In genomic region chrX:40411350-40412111, GRCh38 we compare ENCODE assay signal across 14 cellular contexts.
DNase-seq lines count a peak whose midpoint lies in the region; ATAC-seq and TF ChIP-seq lines count a peak whose summit lies in the region.
"Had no signal": no experiment of that assay in that cellular context is flagged by ENCODE, and none has a peak within 500 bp of the region (broad histone marks: within the 10 kb centered on the region; RNA-seq: fewer than 3 reads in every experiment).

No MANE protein-coding gene starts in this region.

- 53 to 64% methylated on average over 8 of the region's 8 CpGs for WGBS in GM23248 (ENCODE audit: low coverage in 1 of 2, low lambda C conversion rate in 2 of 2, missing lambda C conversion rate in 2 of 2), 2 experiments

- no peaks in the 10 kb centered on the region for H4K20me1 ChIP-seq in GM23248 (ENCODE audit: insufficient read depth)

- CTCF ChIA-PET in WTC11 (lab: Charles Lee) = interaction anchor here (0.5 to 1.7 kb wide), 15 partner anchors 9 to 528 kb away, joined by 3 to 15 read pairs (median 5); no protein-coding TSS in a partner anchor

- no peaks in the 10 kb centered on the region for H3K4me1 Mint-ChIP-seq in stimulated activated naive CD8-positive, alpha-beta T cell treated with anti-CD3 and anti-CD28 coated beads, Interleukin-15, amount 100 ng/mL, for 72 hours
- H3K4me1 Mint-ChIP-seq in WTC11 = peaks cover 33% of the 10 kb centered on the region

- no peaks in the 10 kb centered on the region for H3K9me3 ChIP-seq in GM23248 (ENCODE audit: low read depth)
- no peaks in the 10 kb centered on the region for H3K9me3 ChIP-seq in lower lobe of right lung

- H3K4me1 ChIP-seq in GM23248 (ENCODE audit: insufficient read depth) (no peaks in the 10 kb centered on the region), lower lobe of right lung (no peaks in the 10 kb centered on the region)

- peak overlapping the region in 1 of 2 donors; percentile 27 for H3K27ac Mint-ChIP-seq in stimulated activated naive CD8-positive, alpha-beta T cell treated with anti-CD3 and anti-CD28 coated beads, Interleukin-15, amount 100 ng/mL, for 72 hours
- H3K27ac Mint-ChIP-seq in WTC11 = no peak overlapping the region

- TF ChIP-seq CTCF in WTC11 (IDR thresholded peaks at IDR 0.05) (no peak), lower lobe of right lung (IDR thresholded peaks at IDR 0.05) (no peak)

- no peaks in the 10 kb centered on the region for H3K9me2 ChIP-seq in GM23248 (ENCODE audit: insufficient read depth)

- POLR2A ChIA-PET in WTC11 (lab: Charles Lee) = no interaction called here

- intact Hi-C loops in lower lobe of right lung (cut with DNase I) = no loop called here

- H3K36me3 ChIP-seq in GM23248 (ENCODE audit: low read depth) = no peaks in the 10 kb centered on the region
- H3K36me3 ChIP-seq in lower lobe of right lung = no peaks in the 10 kb centered on the region

- H3K79me2 ChIP-seq in GM23248 (ENCODE audit: insufficient read depth) = no peaks in the 10 kb centered on the region

- H3K9me3 Mint-ChIP-seq in stimulated activated naive CD8-positive, alpha-beta T cell treated with anti-CD3 and anti-CD28 coated beads, Interleukin-15, amount 100 ng/mL, for 72 hours = peaks cover 6 to 15% of the 10 kb centered on the region in 2 donors
- peaks cover 20% of the 10 kb centered on the region for H3K9me3 Mint-ChIP-seq in WTC11

- peak; percentile 35 for ATAC-seq in stimulated activated naive CD8-positive, alpha-beta T cell treated with anti-CD3 and anti-CD28 coated beads, Interleukin-15, amount 100 ng/mL, for 72 hours
- no peak for ATAC-seq in stimulated activated naive CD8-positive, alpha-beta T cell treated with anti-CD3 and anti-CD28 coated beads, Interleukin-15, Interleukin-2, amounts not matched to agents 100 U/mL and 50 U/mL, for 24 hours
- ATAC-seq in WTC11 (peak; percentile 70), lower lobe of right lung (no peak), GM21529 (IDR thresholded peaks at IDR 0.05; ENCODE audit: unreplicated experiment) (no peak)

- no peak overlapping the region for H3K4me3 Mint-ChIP-seq in stimulated activated naive CD8-positive, alpha-beta T cell treated with anti-CD3 and anti-CD28 coated beads, Interleukin-15, amount 100 ng/mL, for 72 hours
- no peak overlapping the region for H3K4me3 Mint-ChIP-seq in WTC11

- peaks cover 8% of the 10 kb centered on the region; the same call in 1 of the 2 replicates for H3K36me3 Mint-ChIP-seq in WTC11

- no peak overlapping the region for H2AFZ ChIP-seq in GM23248

- no peaks in the 10 kb centered on the region for H3K27me3 Mint-ChIP-seq in stimulated activated naive CD8-positive, alpha-beta T cell treated with anti-CD3 and anti-CD28 coated beads, Interleukin-15, amount 100 ng/mL, for 72 hours
- peaks cover 2% of the 10 kb centered on the region; the same call in 1 of the 2 replicates for H3K27me3 Mint-ChIP-seq in WTC11 (ENCODE audit: low read depth)

- H3K4me3 ChIP-seq in GM23248 (no peak overlapping the region), lower lobe of right lung (no peak overlapping the region)

- no peaks in the 10 kb centered on the region for H3F3A ChIP-seq in GM23248 (ENCODE audit: insufficient read depth)

- H3K27ac ChIP-seq in GM23248 (no peak overlapping the region), lower lobe of right lung (no peak overlapping the region)

- no peak for DNase-seq in stimulated activated naive CD8-positive, alpha-beta T cell treated with anti-CD3 and anti-CD28 coated beads, Interleukin-15, amount 100 ng/mL, for 72 hours
- no peak for DNase-seq in stimulated activated naive CD8-positive, alpha-beta T cell treated with anti-CD3 and anti-CD28 coated beads, Interleukin-15, Interleukin-2, amounts not matched to agents 100 U/mL and 50 U/mL, for 24 hours
- DNase-seq in MV-4-11 (lab: John Stamatoyannopoulos, UW) = peak; percentile 96
- peak; percentile 14 for DNase-seq in WTC11 (ENCODE audit: low spot score)
- DNase-seq in GM23248 = no peak
- no peak for DNase-seq in lower lobe of right lung
- DNase-seq in hepatic stellate cell (ENCODE audit: low spot score) = no peak
- DNase-seq: IMR-90; kidney glomerular epithelial cell; NCI-H2081; NK-92 treated with Interleukin-12 subunit alpha and Interleukin-12 subunit beta, amount 100 ng/mL, for 24 hours; stimulated activated CD4-positive, alpha-beta T cell treated with anti-CD3 and anti-CD28 coated beads, Interleukin-4, amount 100 ng/mL, for 4 hours; stimulated activated naive CD4-positive, alpha-beta T cell treated with Interleukin-2 at 50 U/mL for 16 hours had no signal

- H3K4me2 ChIP-seq in GM23248 (ENCODE audit: unreplicated experiment) = no peak overlapping the region

- no peak overlapping the region for H3K9ac ChIP-seq in GM23248

- in situ Hi-C loops in GM23248 (cut with MboI) = no loop called here

- H3K27me3 ChIP-seq in GM23248 (replicated peaks; ENCODE audit: insufficient read depth) (no peaks in the 10 kb centered on the region), lower lobe of right lung (ENCODE audit: low read depth) (no peaks in the 10 kb centered on the region)

TF ChIP-seq in WTC11, 78 proteins besides CTCF, POLR2A, EP300 and RAD21:
- TF ChIP-seq ZNF671 (CRISPR knock-in tag; IDR thresholded peaks at IDR 0.05) (no peak), ERG (CRISPR knock-in tag; IDR thresholded peaks at IDR 0.05) (no peak), IRF2 (CRISPR knock-in tag; IDR thresholded peaks at IDR 0.05; ENCODE audit: borderline replicate concordance, low read depth) (no peak), ATF1 (CRISPR knock-in tag; IDR thresholded peaks at IDR 0.05) (no peak), ETV6 (CRISPR knock-in tag; IDR thresholded peaks at IDR 0.05) (no peak), GRHL2 (CRISPR knock-in tag; IDR thresholded peaks at IDR 0.05; ENCODE audit: insufficient replicate concordance, severe bottlenecking) (no peak), RELA (CRISPR knock-in tag; IDR thresholded peaks at IDR 0.05; ENCODE audit: borderline replicate concordance) (no peak), RORB (CRISPR knock-in tag; IDR thresholded peaks at IDR 0.05) (no peak)
- TF ChIP-seq, protein P1, sequence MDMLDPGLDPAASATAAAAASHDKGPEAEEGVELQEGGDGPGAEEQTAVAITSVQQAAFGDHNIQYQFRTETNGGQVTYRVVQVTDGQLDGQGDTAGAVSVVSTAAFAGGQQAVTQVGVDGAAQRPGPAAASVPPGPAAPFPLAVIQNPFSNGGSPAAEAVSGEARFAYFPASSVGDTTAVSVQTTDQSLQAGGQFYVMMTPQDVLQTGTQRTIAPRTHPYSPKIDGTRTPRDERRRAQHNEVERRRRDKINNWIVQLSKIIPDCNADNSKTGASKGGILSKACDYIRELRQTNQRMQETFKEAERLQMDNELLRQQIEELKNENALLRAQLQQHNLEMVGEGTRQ (CRISPR knock-in tag; IDR thresholded peaks at IDR 0.05) = no peak
- TF ChIP-seq, protein P2, sequence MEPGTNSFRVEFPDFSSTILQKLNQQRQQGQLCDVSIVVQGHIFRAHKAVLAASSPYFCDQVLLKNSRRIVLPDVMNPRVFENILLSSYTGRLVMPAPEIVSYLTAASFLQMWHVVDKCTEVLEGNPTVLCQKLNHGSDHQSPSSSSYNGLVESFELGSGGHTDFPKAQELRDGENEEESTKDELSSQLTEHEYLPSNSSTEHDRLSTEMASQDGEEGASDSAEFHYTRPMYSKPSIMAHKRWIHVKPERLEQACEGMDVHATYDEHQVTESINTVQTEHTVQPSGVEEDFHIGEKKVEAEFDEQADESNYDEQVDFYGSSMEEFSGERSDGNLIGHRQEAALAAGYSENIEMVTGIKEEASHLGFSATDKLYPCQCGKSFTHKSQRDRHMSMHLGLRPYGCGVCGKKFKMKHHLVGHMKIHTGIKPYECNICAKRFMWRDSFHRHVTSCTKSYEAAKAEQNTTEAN (CRISPR knock-in tag; IDR thresholded peaks at IDR 0.05) = no peak

Comparison
In these comparisons a context has a peak if more than half of its experiments do, and no peak if none do; other contexts are left out.
1. ATAC-seq: peak in stimulated activated naive CD8-positive, alpha-beta T cell treated with anti-CD3 and anti-CD28 coated beads, Interleukin-15, amount 100 ng/mL, for 72 hours (single experiment) and WTC11 (single experiment); none in stimulated activated naive CD8-positive, alpha-beta T cell treated with anti-CD3 and anti-CD28 coated beads, Interleukin-15, Interleukin-2, amounts not matched to agents 100 U/mL and 50 U/mL, for 24 hours (single experiment), lower lobe of right lung (0 of 2) and GM21529 (single experiment).
2. DNase-seq: peak in MV-4-11 (single experiment) and WTC11 (single experiment); none in stimulated activated naive CD8-positive, alpha-beta T cell treated with anti-CD3 and anti-CD28 coated beads, Interleukin-15, amount 100 ng/mL, for 72 hours (0 of 2), stimulated activated naive CD8-positive, alpha-beta T cell treated with anti-CD3 and anti-CD28 coated beads, Interleukin-15, Interleukin-2, amounts not matched to agents 100 U/mL and 50 U/mL, for 24 hours (single experiment), GM23248 (single experiment), lower lobe of right lung (single experiment) and hepatic stellate cell (single experiment).